In genomic region chr9:117334101-117334500, GRCh38 we compare ENCODE assay signal across 3 cellular contexts.
A peak's percentile ranks its signal among the peaks of the same experiment; 100 is the strongest.
TF ChIP-seq lines count a peak whose summit lies in the region.

No MANE protein-coding gene starts in this region.

TF ChIP-seq in GM23338, 12 proteins besides CTCF, POLR2A, EP300 and RAD21:
- TF ChIP-seq REST (IDR thresholded peaks at IDR 0.05; ENCODE audit: unreplicated experiment) (peak; percentile 82), STAT1 (IDR thresholded peaks at IDR 0.05; ENCODE audit: unreplicated experiment) (no peak)

TF ChIP-seq in GM12878, 131 proteins besides CTCF, POLR2A, EP300 and RAD21:
- TF ChIP-seq REST (IDR thresholded peaks at IDR 0.05; ENCODE audit: low read depth, low read length) (peak; percentile 75), SIN3A (IDR thresholded peaks at IDR 0.05; ENCODE audit: low read depth, low read length) (no peak)

TF ChIP-seq in liver, 16 proteins besides CTCF, POLR2A, EP300 and RAD21 (continued from another document):
- TF ChIP-seq REST (IDR thresholded peaks at IDR 0.05): peak; percentile 30
TF ChIP-seq in liver: peak in this region for 1.
